In the genomic region with DNA sequence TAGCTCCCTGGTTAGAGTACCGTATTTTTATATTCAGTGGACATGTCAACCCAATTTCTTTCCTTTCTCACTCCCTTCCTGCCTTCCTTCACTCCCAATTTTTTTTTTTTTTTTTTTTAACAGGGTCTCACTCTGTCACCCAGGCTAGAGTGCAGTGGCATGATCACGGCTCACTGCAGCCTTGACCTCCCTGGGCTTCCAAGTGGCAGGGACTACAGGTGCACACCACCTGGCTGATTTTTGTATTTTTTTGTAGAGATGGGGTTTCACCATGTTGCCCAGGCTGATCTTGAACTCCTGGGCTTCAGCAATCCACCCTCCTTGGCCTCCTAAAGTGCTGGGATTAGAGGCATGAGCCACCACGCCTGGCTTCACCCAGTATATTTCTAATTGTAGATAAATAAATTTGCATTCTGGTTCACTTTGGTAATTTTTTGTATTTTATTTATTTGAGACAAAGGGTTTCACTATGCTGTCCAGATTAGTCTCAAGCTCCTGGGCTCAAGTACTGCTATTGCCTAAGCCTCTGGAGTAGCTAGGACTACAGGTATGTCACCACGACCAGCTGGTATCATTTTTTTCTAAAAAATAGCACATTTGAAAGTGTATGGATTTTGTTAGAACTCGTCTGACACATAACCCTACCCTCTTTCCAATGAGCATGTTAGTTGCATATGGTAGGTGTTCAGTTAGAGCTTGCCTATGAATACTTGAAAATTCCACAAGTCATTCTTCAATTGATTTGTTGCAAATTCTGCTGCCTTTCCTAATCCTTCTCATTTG, we compare ENCODE assay signal across 10 cellular contexts. TPM values are rescaled to one million over a fixed set of nuclear protein-coding genes. Genes with fewer than 3 reads are reported as not detected.
DNase-seq lines count a peak whose midpoint lies in the region; ATAC-seq and TF ChIP-seq lines count a peak whose summit lies in the region.
"Had no signal": no experiment of that assay in that cellular context is flagged by ENCODE, and none has a peak within 500 bp of the region (broad histone marks: within the 10 kb centered on the region; RNA-seq: fewer than 3 reads in every experiment).

No MANE protein-coding gene starts in this region.

- H4K8ac ChIP-seq in H9 (replicated peaks; ENCODE audit: insufficient read length, low read depth, low read length): no peak overlapping the region

- no peak overlapping the region for H3K56ac ChIP-seq in H9 (ENCODE audit: insufficient read length, low read depth, low read length)

- no peak overlapping the region for H3K18ac ChIP-seq in H9 (ENCODE audit: insufficient read length, low read depth, low read length)

- H3K79me1 ChIP-seq in H9 (ENCODE audit: insufficient read depth, low read depth, low read length, poor library complexity, severe bottlenecking): no peaks in the 10 kb centered on the region

- peak overlapping the region in 1 of 3 experiments; percentile 11; a peak in 3 of 7 replicates for H3K27ac Mint-ChIP-seq in H9
- H3K27ac Mint-ChIP-seq in progenitor cell of endocrine pancreas: peak overlapping the region; percentile 54
- H3K27ac Mint-ChIP-seq: memory B cell had no signal

- H3K4me1 ChIP-seq in H9 (ENCODE audit: insufficient read depth, low read length) (no peaks in the 10 kb centered on the region), foreskin keratinocyte (peaks cover 21% of the 10 kb centered on the region), spleen (peaks cover 8 to 38% (median 15%) of the 10 kb centered on the region in 6 donors)

- no peak overlapping the region for H2BK15ac ChIP-seq in H9 (ENCODE audit: low read depth, low read length)

- no peak overlapping the region for H3K9ac ChIP-seq in H9 (ENCODE audit: extremely low read depth, insufficient read length, low read length)

- H3K9me3 Mint-ChIP-seq in H9 (no peaks in the 10 kb centered on the region), progenitor cell of endocrine pancreas (ENCODE audit: low read depth) (no peaks in the 10 kb centered on the region)
- H3K9me3 Mint-ChIP-seq: memory B cell had no signal

- WGBS in H9 (ENCODE audit: extremely low coverage, insufficient read length, low lambda C conversion rate): no CpG with 5 or more reads among the region's 5 CpGs
- 69 to 84% (median 81%) methylated on average over 5 of the region's 5 CpGs for WGBS in spleen, 5 donors

- H2BK20ac ChIP-seq in H9 (ENCODE audit: low read depth, low read length, poor library complexity, severe bottlenecking): no peak overlapping the region

- H3K4me1 Mint-ChIP-seq in H9 (peaks cover 5 to 9% of the 10 kb centered on the region in 2 experiments), progenitor cell of endocrine pancreas (ENCODE audit: low read depth) (peaks cover 16% of the 10 kb centered on the region)

- no peak overlapping the region for H3K4ac ChIP-seq in H9 (ENCODE audit: low read depth, low read length)

- H3K9me3 ChIP-seq in H9 (ENCODE audit: control insufficient read depth, low read depth, low read length) (no peaks in the 10 kb centered on the region), spleen (no peaks in the 10 kb centered on the region)
- H3K9me3 ChIP-seq: heart right ventricle had no signal

- H3K36me3 Mint-ChIP-seq in H9 (ENCODE audit: insufficient read depth in 1 of 3, low read depth in 3 of 3) (peaks cover 21 to 31% (median 31%) of the 10 kb centered on the region in 3 experiments), progenitor cell of endocrine pancreas (ENCODE audit: insufficient read depth) (peaks cover 26% of the 10 kb centered on the region)

- H2BK120ac ChIP-seq in H9 (ENCODE audit: low read depth, low read length, poor library complexity, severe bottlenecking): no peak overlapping the region

- no peak overlapping the region for H3T11ph ChIP-seq in H9 (ENCODE audit: low read length)

- H2BK5ac ChIP-seq in H9 (ENCODE audit: insufficient read length, low read length): no peak overlapping the region

- H2BK12ac ChIP-seq in H9 (ENCODE audit: insufficient read length, low read depth, low read length): no peak overlapping the region

- H2AK5ac ChIP-seq in H9 (ENCODE audit: insufficient read length, low read length): no peak overlapping the region

- H4K91ac ChIP-seq in H9 (ENCODE audit: insufficient read length, low read depth, low read length): no peak overlapping the region

- H3K14ac ChIP-seq in H9 (ENCODE audit: insufficient read depth, low read length): no peak overlapping the region

- no peak overlapping the region for H3K4me3 Mint-ChIP-seq in H9
- no peak overlapping the region for H3K4me3 Mint-ChIP-seq in progenitor cell of endocrine pancreas (ENCODE audit: low read depth)
- H3K4me3 Mint-ChIP-seq: memory B cell had no signal

- no peak overlapping the region for H4K5ac ChIP-seq in H9 (ENCODE audit: insufficient read length, low read depth, low read length)

- no peaks in the 10 kb centered on the region for H3K79me2 ChIP-seq in H9 (ENCODE audit: insufficient read depth, low read length)

- no peak overlapping the region for H3K23ac ChIP-seq in H9 (ENCODE audit: insufficient read length, low read depth, low read length)

- no peak overlapping the region for H3K4me3 ChIP-seq in spleen
- H3K4me3 ChIP-seq: heart right ventricle had no signal

- no peak overlapping the region for H2AFZ ChIP-seq in H9 (ENCODE audit: low read length)

- peaks cover 2% of the 10 kb centered on the region; the same call in 1 of the 2 replicates for H3K27me3 Mint-ChIP-seq in H9 (ENCODE audit: low read depth)
- no peaks in the 10 kb centered on the region for H3K27me3 Mint-ChIP-seq in progenitor cell of endocrine pancreas
- H3K27me3 Mint-ChIP-seq: memory B cell had no signal

- peaks cover 0 to 43% (median 35%) of the 10 kb centered on the region in 6 donors for H3K36me3 ChIP-seq in spleen

- no peaks in the 10 kb centered on the region for H3K27me3 ChIP-seq in H9 (ENCODE audit: insufficient read depth, low read length)
- no peaks in the 10 kb centered on the region for H3K27me3 ChIP-seq in foreskin keratinocyte
- H3K27me3 ChIP-seq in spleen (replicated peaks in 1 of 7): no peaks in the 10 kb centered on the region
- H3K27me3 ChIP-seq: heart right ventricle had no signal

- H3K23me2 ChIP-seq in H9 (ENCODE audit: insufficient read length, low read depth, low read length, poor library complexity, severe bottlenecking): no peaks in the 10 kb centered on the region

- intact Hi-C loops in spleen (cut with DNase I; ENCODE audit: low total_unique reads): loop anchor here (5.0 kb wide), 1 partner anchor 305 kb away; no protein-coding TSS in a partner anchor

- no peaks in the 10 kb centered on the region for H4K20me1 ChIP-seq in H9 (ENCODE audit: control insufficient read depth, insufficient read depth, insufficient read length)

- POLR2A ChIA-PET in RWPE1 (lab: Yijun Ruan, JAX; ENCODE audit: low non-redundant PET): interaction anchor here (0.9 to 1.5 kb wide), 2 partner anchors 88 to 232 kb away, joined by 4 to 7 read pairs; a partner anchor contains a TSS

- no peak overlapping the region for H3K4me2 ChIP-seq in H9 (ENCODE audit: insufficient read depth, insufficient read length, low read length)

- no peak for DNase-seq in H9
- peak; percentile 23 for DNase-seq in RWPE1 (ENCODE audit: low spot score)
- DNase-seq in foreskin keratinocyte: no peak
- DNase-seq in progenitor cell of endocrine pancreas (ENCODE audit: low spot score, unreplicated experiment): no peak
- no peak for DNase-seq in iPS-NIHi11 (ENCODE audit: low spot score)
- no peak for DNase-seq in spleen
- DNase-seq: aorta, heart right ventricle had no signal

- peak; percentile 52 for ATAC-seq in foreskin keratinocyte
- ATAC-seq in HG02938 (IDR thresholded peaks at IDR 0.05; ENCODE audit: unreplicated experiment): no peak

- CTCF ChIA-PET in RWPE1 (lab: Yijun Ruan, JAX): interaction anchor here (0.5 to 1.2 kb wide), 5 partner anchors 96 to 542 kb away, joined by 3 to 5 read pairs (median 3); no protein-coding TSS in a partner anchor

- no peak for TF ChIP-seq POLR2A in spleen (IDR thresholded peaks at IDR 0.05)

- H3K27ac ChIP-seq in H9 (ENCODE audit: insufficient read length, low read depth, low read length): peak overlapping the region; percentile 53
- H3K27ac ChIP-seq in RWPE1: peak overlapping the region; percentile 73
- no peak overlapping the region for H3K27ac ChIP-seq in foreskin keratinocyte
- H3K27ac ChIP-seq in spleen: peak overlapping the region in 1 of 8 donors; percentile 10

- TF ChIP-seq CTCF in H9 (conservative IDR thresholded peaks at IDR 0.05) (no peak), RWPE1 (conservative IDR thresholded peaks at IDR 0.05; ENCODE audit: low read depth) (no peak), foreskin keratinocyte (conservative IDR thresholded peaks at IDR 0.05) (no peak), progenitor cell of endocrine pancreas (IDR thresholded peaks at IDR 0.05; ENCODE audit: unreplicated experiment) (no peak), spleen (IDR thresholded peaks at IDR 0.05 in 8 of 11, conservative IDR thresholded peaks at IDR 0.05 in 3 of 11) (no peak)

RNA-seq across cellular contexts. Expression of a gene that starts 15.7 kb away (rescaled TPM):
- total RNA-seq in H9 (2021) (421 and 453 TPM in 2 replicates), foreskin keratinocyte (385 and 423 TPM in 2 replicates), progenitor cell of endocrine pancreas (216 and 224 TPM in 2 replicates), spleen (100 to 1,000 TPM; 118 to 297 (median 211) TPM)
- polyA plus RNA-seq in foreskin keratinocyte (74.9 and 102 TPM in 2 replicates), spleen (10 to 100 TPM; 40.7 to 55.9 (median 49.8) TPM)
